In the genomic region with DNA sequence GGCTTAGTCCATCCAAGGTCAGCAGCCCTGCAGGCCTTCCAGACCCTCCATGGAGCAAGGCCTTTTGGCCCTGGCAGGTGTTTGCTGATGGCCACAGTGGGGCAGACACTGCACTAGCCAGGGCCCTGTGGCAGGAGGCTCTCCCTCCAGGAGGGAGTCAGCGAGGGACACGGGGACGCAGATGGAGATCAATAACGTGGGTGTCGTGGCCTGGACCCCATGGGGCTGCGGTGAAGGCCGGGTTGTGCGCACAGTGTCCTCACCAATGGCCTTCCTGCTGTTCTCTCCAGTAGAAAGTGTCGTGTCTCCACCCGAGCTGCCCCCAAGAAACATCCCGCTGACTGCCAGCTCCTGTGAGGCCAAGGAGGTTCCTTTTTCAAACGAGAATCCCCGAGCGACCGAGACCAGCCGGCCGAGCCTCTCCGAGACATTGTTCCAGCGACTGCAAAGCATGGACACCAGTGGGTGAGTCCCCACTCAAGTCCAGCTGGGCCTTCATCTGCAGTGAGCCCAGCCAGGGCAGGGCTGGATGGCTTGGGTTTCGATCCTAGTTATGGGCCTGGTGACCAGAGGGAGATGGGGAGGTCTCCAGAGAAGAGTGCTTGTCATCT, we compare ENCODE assay signal across 26 cellular contexts.
A peak's percentile ranks its signal among the peaks of the same experiment; 100 is the strongest.
DNase-seq lines count a peak whose midpoint lies in the region; ATAC-seq and TF ChIP-seq lines count a peak whose summit lies in the region.
"Had no signal": no experiment of that assay in that cellular context is flagged by ENCODE, and none has a peak within 500 bp of the region (broad histone marks: within the 10 kb centered on the region; RNA-seq: fewer than 3 reads in every experiment).

No MANE protein-coding gene starts in this region.

- no peaks in the 10 kb centered on the region for H3K9me2 ChIP-seq in SU-DHL-6 (replicated peaks; ENCODE audit: insufficient read depth, low read length)
- no peaks in the 10 kb centered on the region for H3K9me2 ChIP-seq in SK-N-SH

- H2AK5ac ChIP-seq in mesendoderm (ENCODE audit: low read length), result no peak overlapping the region

- no peak overlapping the region for H3K4ac ChIP-seq in mesendoderm (ENCODE audit: low read depth, low read length)

- CTCF ChIA-PET in SK-N-SH (lab: Yijun Ruan, JAX), result interaction anchor here (1.3 kb wide), 1 partner anchor 12 kb away, joined by 3 read pairs; no protein-coding TSS in a partner anchor

- H3K4me1 ChIP-seq in mesendoderm (ENCODE audit: control insufficient read depth, low read depth, low read length), result no peaks in the 10 kb centered on the region
- H3K4me1 ChIP-seq in SK-N-SH (ENCODE audit: control insufficient read depth in 1 of 2, insufficient read depth in 2 of 2, low read depth in 1 of 2, low read length in 1 of 2), result no peaks in the 10 kb centered on the region; a peak in 1 of 4 replicates
- H3K4me1 ChIP-seq: BE2C, gastrocnemius medialis, lower lobe of right lung, suprapubic skin had no signal

- H3K9me3 ChIP-seq in SU-DHL-6 (ENCODE audit: insufficient read depth, low read length), result no peaks in the 10 kb centered on the region
- no peaks in the 10 kb centered on the region for H3K9me3 ChIP-seq in SK-N-SH
- H3K9me3 ChIP-seq: BE2C, gastrocnemius medialis, lower lobe of right lung, SJSA1, suprapubic skin had no signal

- DNase-seq in mesendoderm, result no peak
- no peak for DNase-seq in inferior parietal cortex (ENCODE audit: extremely low spot score)
- DNase-seq in SK-N-SH, result no peak
- DNase-seq in activated CD8-positive, alpha-beta memory T cell treated with anti-CD3 and anti-CD28 coated beads for 24 hours, result no peak
- DNase-seq: ACHN; activated CD4-positive, alpha-beta T cell treated with anti-CD3 and anti-CD28 coated beads, Interleukin-2, amount 50 U/mL, for 4 hours; activated naive CD4-positive, alpha-beta T cell; BE2C; DMS153; gastrocnemius medialis; kidney glomerular epithelial cell; lower lobe of right lung; natural killer cell; NCI-H1417 treated with DMSO at 0.1 percent for 48 hours; NCI-H2029 treated with DMSO at 0.1 percent for 48 hours; NCI-H226; NCI-H748 treated with DMSO at 0.1 percent for 48 hours; RPMI8226; stimulated activated naive CD4-positive, alpha-beta T cell; T-helper 1 cell had no signal

- no peaks in the 10 kb centered on the region for H3K27me3 ChIP-seq in SU-DHL-6 (ENCODE audit: low read length)
- H3K27me3 ChIP-seq in mesendoderm (ENCODE audit: insufficient read depth, low read length, poor library complexity), result no peaks in the 10 kb centered on the region
- peaks cover under 1% of the 10 kb centered on the region; the same call in 1 of the 2 replicates for H3K27me3 ChIP-seq in SK-N-SH (ENCODE audit: insufficient read depth)
- H3K27me3 ChIP-seq: SJSA1, suprapubic skin had no signal

- WGBS in mesendoderm (ENCODE audit: extremely low coverage, insufficient coverage, low lambda C conversion rate), result no CpG with 5 or more reads among the region's 20 CpGs
- 81% methylated on average over 19 of the region's 20 CpGs for WGBS in SK-N-SH (ENCODE audit: low lambda C conversion rate)

- H3K4me2 ChIP-seq in SU-DHL-6 (ENCODE audit: low read depth, low read length, poor library complexity, severe bottlenecking) (peak overlapping the region; percentile 55), mesendoderm (ENCODE audit: low read length) (no peak overlapping the region), SK-N-SH (no peak overlapping the region)

- no peak overlapping the region for H2AFZ ChIP-seq in SU-DHL-6 (ENCODE audit: low read depth, low read length, severe bottlenecking)
- H2AFZ ChIP-seq in SK-N-SH (ENCODE audit: low read depth), result no peak overlapping the region

- H3K4me3 ChIP-seq in SU-DHL-6 (ENCODE audit: insufficient read depth, low read length, poor library complexity, severe bottlenecking), result no peak overlapping the region
- no peak overlapping the region for H3K4me3 ChIP-seq in mesendoderm (ENCODE audit: low read length)
- H3K4me3 ChIP-seq in SK-N-SH (ENCODE audit: low read depth in 2 of 2, low read length in 1 of 2), result no peak overlapping the region
- H3K4me3 ChIP-seq: gastrocnemius medialis, lower lobe of right lung, SJSA1, suprapubic skin had no signal

- H3K9ac ChIP-seq in SU-DHL-6 (ENCODE audit: low read length) (peak overlapping the region; percentile 61), mesendoderm (ENCODE audit: low read length) (no peak overlapping the region), SK-N-SH (no peak overlapping the region)

- no peak overlapping the region for H4K8ac ChIP-seq in mesendoderm (ENCODE audit: low read depth, low read length)

- no peak overlapping the region for H2BK120ac ChIP-seq in mesendoderm (ENCODE audit: low read depth, low read length)

- TF ChIP-seq EP300 in SK-N-SH (IDR thresholded peaks at IDR 0.05; ENCODE audit: borderline replicate concordance in 1 of 2, low read depth in 1 of 2, low read length in 1 of 2), result no peak

- no peak overlapping the region for H2BK15ac ChIP-seq in mesendoderm (replicated peaks; ENCODE audit: low read depth)

- peak; percentile 6 for ATAC-seq in GM18502 (IDR thresholded peaks at IDR 0.05; ENCODE audit: poor library complexity, unreplicated experiment)
- ATAC-seq: gastrocnemius medialis, HCT116 had no signal

- no peak overlapping the region for H3K23ac ChIP-seq in mesendoderm (ENCODE audit: low read length)

- H3K18ac ChIP-seq in mesendoderm (ENCODE audit: low read length), result no peak overlapping the region

- H3K36me3 ChIP-seq in SU-DHL-6 (ENCODE audit: low read length) (peaks cover 16% of the 10 kb centered on the region; the same call in 1 of the 2 replicates), mesendoderm (ENCODE audit: control insufficient read depth, insufficient read depth, low read length) (no peaks in the 10 kb centered on the region), SK-N-SH (replicated peaks in 1 of 2; ENCODE audit: control insufficient read depth in 1 of 2, insufficient read depth in 2 of 2, low read length in 1 of 2) (no peaks in the 10 kb centered on the region)
- H3K36me3 ChIP-seq: BE2C, gastrocnemius medialis, SJSA1, suprapubic skin had no signal

- no peak overlapping the region for H2BK5ac ChIP-seq in mesendoderm (ENCODE audit: low read length)

- no peak for TF ChIP-seq CTCF in SU-DHL-6 (IDR thresholded peaks at IDR 0.05; ENCODE audit: insufficient read depth, low read length, poor library complexity, severe bottlenecking)
- no peak for TF ChIP-seq CTCF in SK-N-SH (IDR thresholded peaks at IDR 0.05)

- H4K20me1 ChIP-seq in SU-DHL-6 (ENCODE audit: low read depth, low read length) (no peaks in the 10 kb centered on the region), SK-N-SH (ENCODE audit: insufficient read depth) (no peaks in the 10 kb centered on the region)

- H3F3A ChIP-seq in SU-DHL-6 (ENCODE audit: insufficient read depth), result peaks cover 7% of the 10 kb centered on the region
- no peaks in the 10 kb centered on the region for H3F3A ChIP-seq in SK-N-SH (replicated peaks; ENCODE audit: insufficient read depth)

- peaks cover 19% of the 10 kb centered on the region for H3K79me2 ChIP-seq in SU-DHL-6 (ENCODE audit: insufficient read depth, low read length)
- H3K79me2 ChIP-seq in mesendoderm (ENCODE audit: control insufficient read depth, insufficient read depth, low read length), result no peaks in the 10 kb centered on the region
- no peaks in the 10 kb centered on the region for H3K79me2 ChIP-seq in SK-N-SH (ENCODE audit: insufficient read depth)

- no peak overlapping the region for H4K5ac ChIP-seq in mesendoderm (ENCODE audit: low read length)

- H3K27ac ChIP-seq in SU-DHL-6 (ENCODE audit: low read depth, low read length) (peak overlapping the region; percentile 91), mesendoderm (ENCODE audit: low read depth, low read length) (no peak overlapping the region), temporal lobe (ENCODE audit: low read depth, low read length) (peak overlapping the region; percentile 6), SK-N-SH (ENCODE audit: low read depth in 2 of 2, low read length in 1 of 2) (no peak overlapping the region)
- H3K27ac ChIP-seq: gastrocnemius medialis, lower lobe of right lung, SJSA1, suprapubic skin had no signal

- POLR2A ChIA-PET in SK-N-SH (lab: Yijun Ruan, JAX), result no interaction called here

- no peak for TF ChIP-seq RAD21 in SK-N-SH (IDR thresholded peaks at IDR 0.05; ENCODE audit: low read length)

- no peaks in the 10 kb centered on the region for H3K79me1 ChIP-seq in mesendoderm (ENCODE audit: low read length)

- H3K56ac ChIP-seq in mesendoderm (ENCODE audit: low read length), result peak overlapping the region; percentile 25

TF ChIP-seq in SK-N-SH, 30 proteins besides CTCF, POLR2A, EP300 and RAD21 (continues in another document):
- TF ChIP-seq TEAD4 (IDR thresholded peaks at IDR 0.05; ENCODE audit: borderline replicate concordance, insufficient read depth) (no peak), RXRA (IDR thresholded peaks at IDR 0.05; ENCODE audit: borderline replicate concordance, low read depth) (no peak), RCOR1 (IDR thresholded peaks at IDR 0.05; ENCODE audit: low read length) (no peak), ELF1 (IDR thresholded peaks at IDR 0.05) (no peak), SIN3A (IDR thresholded peaks at IDR 0.05; ENCODE audit: borderline replicate concordance, low read depth, low read length) (no peak), GABPA (IDR thresholded peaks at IDR 0.05; ENCODE audit: low read depth) (no peak), CHD2 (IDR thresholded peaks at IDR 0.05; ENCODE audit: low read length, partially characterized antibody) (no peak), FOXM1 (IDR thresholded peaks at IDR 0.05; ENCODE audit: low read depth) (no peak), TCF12 (IDR thresholded peaks at IDR 0.05) (no peak), NFIC (IDR thresholded peaks at IDR 0.05; ENCODE audit: borderline replicate concordance) (no peak), SMC3 (IDR thresholded peaks at IDR 0.05; ENCODE audit: low read depth, low read length) (no peak), POLR2AphosphoS5 (IDR thresholded peaks at IDR 0.05; ENCODE audit: low read depth, low read length) (no peak), FOXJ3 (CRISPR knock-in tag; IDR thresholded peaks at IDR 0.05) (no peak), TAF1 (IDR thresholded peaks at IDR 0.05; ENCODE audit: borderline replicate concordance, low read depth, low read length) (no peak)
- TF ChIP-seq, protein P1, sequence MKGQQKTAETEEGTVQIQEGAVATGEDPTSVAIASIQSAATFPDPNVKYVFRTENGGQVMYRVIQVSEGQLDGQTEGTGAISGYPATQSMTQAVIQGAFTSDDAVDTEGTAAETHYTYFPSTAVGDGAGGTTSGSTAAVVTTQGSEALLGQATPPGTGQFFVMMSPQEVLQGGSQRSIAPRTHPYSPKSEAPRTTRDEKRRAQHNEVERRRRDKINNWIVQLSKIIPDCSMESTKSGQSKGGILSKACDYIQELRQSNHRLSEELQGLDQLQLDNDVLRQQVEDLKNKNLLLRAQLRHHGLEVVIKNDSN (IDR thresholded peaks at IDR 0.05; ENCODE audit: borderline replicate concordance, low read depth), result no peak

Comparison
In these comparisons a context has a peak if more than half of its experiments do, and no peak if none do; other contexts are left out.
1. H3K27ac ChIP-seq: peak in SU-DHL-6 (single experiment) and temporal lobe (single experiment); none in mesendoderm (single experiment) and SK-N-SH (0 of 2).